Comparison of ENCODE assay signal across 8 cellular contexts in genomic region chr18:74495581-74496507, GRCh38. TPM values are rescaled to one million over a fixed set of nuclear protein-coding genes. Genes with fewer than 3 reads are reported as not detected.
DNase-seq lines count a peak whose midpoint lies in the region; ATAC-seq and TF ChIP-seq lines count a peak whose summit lies in the region.

CNDP2 (plus strand) TSS chr18:74496363; CDS start chr18:74499974, 3,611 bp downstream.

- H3K4me3 Mint-ChIP-seq in dendritic cell treated with granulocyte-macrophage colony-stimulating factor and Interleukin-4, amounts not matched to agents 40 ng/mL and 50 ng/mL, for 4 days = peak within 1 kb of the TSS; percentile 81

- H3K36me3 Mint-ChIP-seq in dendritic cell treated with granulocyte-macrophage colony-stimulating factor and Interleukin-4, amounts not matched to agents 40 ng/mL and 50 ng/mL, for 4 days (ENCODE audit: low read depth) = peaks cover 20% of the 10 kb centered on the region

- H3K4me1 Mint-ChIP-seq in dendritic cell treated with granulocyte-macrophage colony-stimulating factor and Interleukin-4, amounts not matched to agents 40 ng/mL and 50 ng/mL, for 4 days (ENCODE audit: low read depth) = peaks cover 30% of the 10 kb centered on the region

- H3K9me3 Mint-ChIP-seq in dendritic cell treated with granulocyte-macrophage colony-stimulating factor and Interleukin-4, amounts not matched to agents 40 ng/mL and 50 ng/mL, for 4 days = no peaks in the 10 kb centered on the region

- no peak for TF ChIP-seq CTCF in C4-2B (conservative IDR thresholded peaks at IDR 0.05)
- TF ChIP-seq CTCF in left lung (IDR thresholded peaks at IDR 0.05) = no peak

- peaks cover 17 to 43% of the 10 kb centered on the region in 2 donors for H3K4me1 ChIP-seq in left lung

- H3K36me3 ChIP-seq in left lung = peaks cover 0 to under 1% of the 10 kb centered on the region in 2 donors

- ATAC-seq in GM19395 (IDR thresholded peaks at IDR 0.05; ENCODE audit: unreplicated experiment) (peak; percentile 65), HG03565 (IDR thresholded peaks at IDR 0.05; ENCODE audit: unreplicated experiment) (peak; percentile 53), left lung (peak; percentile 93)

- no peaks in the 10 kb centered on the region for H3K9me3 ChIP-seq in left lung

- H3K27ac Mint-ChIP-seq in dendritic cell treated with granulocyte-macrophage colony-stimulating factor and Interleukin-4, amounts not matched to agents 40 ng/mL and 50 ng/mL, for 4 days = peak within 1 kb of the TSS; percentile 94

- H3K27me3 Mint-ChIP-seq in dendritic cell treated with granulocyte-macrophage colony-stimulating factor and Interleukin-4, amounts not matched to agents 40 ng/mL and 50 ng/mL, for 4 days = no peaks in the 10 kb centered on the region

- intact Hi-C loops in dendritic cell treated with granulocyte-macrophage colony-stimulating factor and Interleukin-4, amounts not matched to agents 40 ng/mL and 50 ng/mL, for 4 days (cut with micrococcal nuclease) = loop anchor here (10.0 kb wide), 1 partner anchor 59 kb away; no protein-coding TSS in a partner anchor
- intact Hi-C loops in left lung (cut with DNase I) = no loop called here

- DNase-seq in NCI-H774 (lab: John Stamatoyannopoulos, UW) (peak; percentile 98), left lung (peak; percentile 100)
- DNase-seq in activated CD4-positive, alpha-beta T cell treated with anti-CD3 and anti-CD28 coated beads, Interleukin-2, amount 50 U/mL, for 4 hours = peak; percentile 98
- peak; percentile 99 for DNase-seq in stimulated activated CD4-positive, alpha-beta T cell treated with anti-CD3 and anti-CD28 coated beads, Interleukin-2, amount 100 ng/mL, for 48 hours

- peak within 1 kb of the TSS; percentile 86 for H3K27ac ChIP-seq in C4-2B
- peak within 1 kb of the TSS; percentile 83 to 95 for H3K27ac ChIP-seq in left lung

- no peaks in the 10 kb centered on the region for H3K27me3 ChIP-seq in left lung

- H3K4me3 ChIP-seq in left lung = peak within 1 kb of the TSS; percentile 86 to 99

RNA-seq across cellular contexts. Expression of gene CNDP2, which starts in this region (rescaled TPM):
- 100 to 1,000 TPM; 242 to 301 TPM for total RNA-seq in left lung

Comparison
In these comparisons a context has a peak if more than half of its experiments do, and no peak if none do; other contexts are left out.
1. Peak in every context shown above with its lines: DNase-seq, ATAC-seq, H3K4me3 ChIP-seq and H3K27ac ChIP-seq.